19 cellular contexts compared by ENCODE assay signal in genomic region chr6:149493697-149494334, GRCh38. TPM values are rescaled to one million over a fixed set of nuclear protein-coding genes. Genes with fewer than 3 reads are reported as not detected.
DNase-seq lines count a peak whose midpoint lies in the region; ATAC-seq lines count a peak whose summit lies in the region.
"Had no signal": no experiment of that assay in that cellular context is flagged by ENCODE, and none has a peak within 500 bp of the region (broad histone marks: within the 10 kb centered on the region; RNA-seq: fewer than 3 reads in every experiment).

No MANE protein-coding gene starts in this region.

- H3K27me3 Mint-ChIP-seq in CD4-positive, CD25-positive, alpha-beta regulatory T cell: no peaks in the 10 kb centered on the region
- H3K27me3 Mint-ChIP-seq in activated T-helper 1 cell treated with anti-CD3 and anti-CD28 coated beads, Interleukin-12 subunit alpha, Interleukin-12 subunit beta, Interleukin-2, Interleukin-4 antibody, amounts not matched to agents 30 ng/mL and 10 ng/mL and 1 ng/mL, durations not matched to agents 14 hours and 24 hours and 36 hours (ENCODE audit: insufficient read depth): no peaks in the 10 kb centered on the region
- no peaks in the 10 kb centered on the region for H3K27me3 Mint-ChIP-seq in memory B cell

- peak overlapping the region; percentile 17 for H3K4me3 ChIP-seq in CD4-positive, CD25-positive, alpha-beta regulatory T cell (ENCODE audit: low read depth, low read length)
- H3K4me3 ChIP-seq: Peyer's patch, prostate gland, SK-N-MC, upper lobe of left lung had no signal

- peaks cover 0 to 2% (median 0%) of the 10 kb centered on the region in 7 donors for H3K9me3 Mint-ChIP-seq in CD4-positive, CD25-positive, alpha-beta regulatory T cell
- peaks cover 3% of the 10 kb centered on the region for H3K9me3 Mint-ChIP-seq in activated T-helper 1 cell treated with anti-CD3 and anti-CD28 coated beads, Interleukin-12 subunit alpha, Interleukin-12 subunit beta, Interleukin-2, Interleukin-4 antibody, amounts not matched to agents 30 ng/mL and 10 ng/mL and 1 ng/mL, durations not matched to agents 14 hours and 24 hours and 36 hours
- H3K9me3 Mint-ChIP-seq in memory B cell: no peaks in the 10 kb centered on the region
- H3K9me3 Mint-ChIP-seq: brain, nephron had no signal

- no peaks in the 10 kb centered on the region for H3K9me3 ChIP-seq in CD4-positive, CD25-positive, alpha-beta regulatory T cell (ENCODE audit: control insufficient read depth in 2 of 2, low read length in 2 of 2)
- H3K9me3 ChIP-seq: Peyer's patch, prostate gland, spleen, upper lobe of left lung had no signal

- H3K27ac Mint-ChIP-seq in CD4-positive, CD25-positive, alpha-beta regulatory T cell: peak overlapping the region; percentile 96 to 99 (median 99)
- peak overlapping the region; percentile 99 for H3K27ac Mint-ChIP-seq in activated T-helper 1 cell treated with anti-CD3 and anti-CD28 coated beads, Interleukin-12 subunit alpha, Interleukin-12 subunit beta, Interleukin-2, Interleukin-4 antibody, amounts not matched to agents 30 ng/mL and 10 ng/mL and 1 ng/mL, durations not matched to agents 14 hours and 24 hours and 36 hours
- H3K27ac Mint-ChIP-seq in memory B cell: peak overlapping the region; percentile 94
- H3K27ac Mint-ChIP-seq: brain, nephron had no signal

- DNase-seq in NCI-H510A treated with DMSO at 0.1 percent for 48 hours (lab: John Stamatoyannopoulos, UW) (peak; percentile 36), NCI-H510A (lab: John Stamatoyannopoulos, UW) (no peak), memory B cell (ENCODE audit: low spot score in 2 of 2) (no peak), DMS79 (lab: John Stamatoyannopoulos, UW) (no peak), epidermal melanocyte (ENCODE audit: insufficient read length, low spot score) (no peak)
- DNase-seq in CD4-positive, CD25-positive, alpha-beta regulatory T cell: no peak
- no peak for DNase-seq in activated T-helper 1 cell treated with anti-CD3 and anti-CD28 coated beads, Interleukin-12 subunit alpha, Interleukin-12 subunit beta, Interleukin-2, Interleukin-4 antibody, amounts not matched to agents 30 ng/mL and 10 ng/mL and 1 ng/mL, durations not matched to agents 14 hours and 24 hours and 36 hours (ENCODE audit: low spot score)
- DNase-seq: activated gamma-delta T cell, NCI-H2029 treated with DMSO at 0.1 percent for 48 hours, NCI-H774, Peyer's patch, spleen, upper lobe of left lung had no signal

- peak overlapping the region; percentile 6 to 76 (median 50) for H3K4me3 Mint-ChIP-seq in CD4-positive, CD25-positive, alpha-beta regulatory T cell
- peak overlapping the region; percentile 28 for H3K4me3 Mint-ChIP-seq in activated T-helper 1 cell treated with anti-CD3 and anti-CD28 coated beads, Interleukin-12 subunit alpha, Interleukin-12 subunit beta, Interleukin-2, Interleukin-4 antibody, amounts not matched to agents 30 ng/mL and 10 ng/mL and 1 ng/mL, durations not matched to agents 14 hours and 24 hours and 36 hours
- no peak overlapping the region for H3K4me3 Mint-ChIP-seq in memory B cell
- H3K4me3 Mint-ChIP-seq: brain, nephron had no signal

- no peak for ATAC-seq in CD4-positive, CD25-positive, alpha-beta regulatory T cell (ENCODE audit: low read depth in 2 of 2)
- ATAC-seq in memory B cell (ENCODE audit: low read depth) (no peak), HG02642 (IDR thresholded peaks at IDR 0.05; ENCODE audit: poor library complexity, unreplicated experiment) (no peak)

- peaks cover 64% of the 10 kb centered on the region for H3K4me1 ChIP-seq in CD4-positive, CD25-positive, alpha-beta regulatory T cell (ENCODE audit: control insufficient read depth, insufficient read depth, low read length, poor library complexity, severe bottlenecking)
- H3K4me1 ChIP-seq: Peyer's patch, prostate gland, upper lobe of left lung had no signal

- intact Hi-C loops in activated T-helper 1 cell treated with anti-CD3 and anti-CD28 coated beads, Interleukin-12 subunit alpha, Interleukin-12 subunit beta, Interleukin-2, Interleukin-4 antibody, amounts not matched to agents 30 ng/mL and 10 ng/mL and 1 ng/mL, durations not matched to agents 14 hours and 24 hours and 36 hours (cut with micrococcal nuclease): no loop called here

- H3K27me3 ChIP-seq in CD4-positive, CD25-positive, alpha-beta regulatory T cell (ENCODE audit: control insufficient read depth, insufficient read depth, low read length): no peaks in the 10 kb centered on the region
- H3K27me3 ChIP-seq: Peyer's patch, spleen, upper lobe of left lung had no signal

- peak overlapping the region; percentile 97 for H3K27ac ChIP-seq in CD4-positive, CD25-positive, alpha-beta regulatory T cell (ENCODE audit: insufficient read depth, low read length, poor library complexity, severe bottlenecking)
- H3K27ac ChIP-seq: C4-2B, prostate gland, SK-N-MC, upper lobe of left lung had no signal

- peaks cover 28 to 73% (median 55%) of the 10 kb centered on the region in 4 donors for H3K4me1 Mint-ChIP-seq in CD4-positive, CD25-positive, alpha-beta regulatory T cell
- H3K4me1 Mint-ChIP-seq in activated T-helper 1 cell treated with anti-CD3 and anti-CD28 coated beads, Interleukin-12 subunit alpha, Interleukin-12 subunit beta, Interleukin-2, Interleukin-4 antibody, amounts not matched to agents 30 ng/mL and 10 ng/mL and 1 ng/mL, durations not matched to agents 14 hours and 24 hours and 36 hours (ENCODE audit: low read depth): peaks cover 89% of the 10 kb centered on the region
- peaks cover 41% of the 10 kb centered on the region for H3K4me1 Mint-ChIP-seq in memory B cell

- no peaks in the 10 kb centered on the region for H3K36me3 ChIP-seq in CD4-positive, CD25-positive, alpha-beta regulatory T cell (ENCODE audit: control insufficient read depth, insufficient read depth, low read length)
- H3K36me3 ChIP-seq: Peyer's patch, prostate gland, spleen, upper lobe of left lung had no signal

- no peaks in the 10 kb centered on the region for H3K36me3 Mint-ChIP-seq in CD4-positive, CD25-positive, alpha-beta regulatory T cell
- peaks cover 7% of the 10 kb centered on the region for H3K36me3 Mint-ChIP-seq in activated T-helper 1 cell treated with anti-CD3 and anti-CD28 coated beads, Interleukin-12 subunit alpha, Interleukin-12 subunit beta, Interleukin-2, Interleukin-4 antibody, amounts not matched to agents 30 ng/mL and 10 ng/mL and 1 ng/mL, durations not matched to agents 14 hours and 24 hours and 36 hours (ENCODE audit: low read depth)
- H3K36me3 Mint-ChIP-seq in memory B cell: no peaks in the 10 kb centered on the region

RNA-seq across cellular contexts. Expression of gene ZC3H12D, which starts 9.0 kb away (rescaled TPM):
- 251 TPM for total RNA-seq in CD4-positive, CD25-positive, alpha-beta regulatory T cell
- 10 to 100 TPM in 1 of 4 donors, 1 to 10 TPM in 3; 7.1 to 10.3 (median 8.7) TPM for polyA plus RNA-seq in CD4-positive, CD25-positive, alpha-beta regulatory T cell
- total RNA-seq in activated T-helper 1 cell treated with anti-CD3 and anti-CD28 coated beads, Interleukin-12 subunit alpha, Interleukin-12 subunit beta, Interleukin-2, Interleukin-4 antibody, amounts not matched to agents 30 ng/mL and 10 ng/mL and 1 ng/mL, durations not matched to agents 14 hours and 24 hours and 36 hours: 94.7 and 96.7 TPM in 2 replicates

RNA-seq across cellular contexts. Expression of gene PPIL4, which starts 52.0 kb away (rescaled TPM):
- total RNA-seq in CD4-positive, CD25-positive, alpha-beta regulatory T cell: 40.8 TPM
- 10 to 100 TPM; 10.0 to 13.3 (median 12.0) TPM for polyA plus RNA-seq in CD4-positive, CD25-positive, alpha-beta regulatory T cell
- 25.0 and 26.1 TPM in 2 replicates for total RNA-seq in activated T-helper 1 cell treated with anti-CD3 and anti-CD28 coated beads, Interleukin-12 subunit alpha, Interleukin-12 subunit beta, Interleukin-2, Interleukin-4 antibody, amounts not matched to agents 30 ng/mL and 10 ng/mL and 1 ng/mL, durations not matched to agents 14 hours and 24 hours and 36 hours
